ENCODE assay signal across 8 cellular contexts in genomic region chr2:70089946-70090523, GRCh38. TPM values are rescaled to one million over a fixed set of nuclear protein-coding genes. Genes with fewer than 3 reads are reported as not detected.
DNase-seq lines count a peak whose midpoint lies in the region; ATAC-seq and TF ChIP-seq lines count a peak whose summit lies in the region.

No MANE protein-coding gene starts in this region.

- WGBS in heart right ventricle, 2 donors = 57 to 59% methylated on average over 6 of the region's 6 CpGs
- no CpG with 5 or more reads among the region's 6 CpGs for WGBS in mesendoderm (ENCODE audit: extremely low coverage, insufficient coverage, low lambda C conversion rate)

- no peak overlapping the region for H2BK5ac ChIP-seq in mesendoderm (ENCODE audit: low read length)

- H3K9me3 ChIP-seq in heart right ventricle (no peaks in the 10 kb centered on the region), vagina (no peaks in the 10 kb centered on the region)

- H3K9ac ChIP-seq in mesendoderm (ENCODE audit: low read length) = peak overlapping the region; percentile 79

- intact Hi-C loops in heart right ventricle (cut with DNase I) (loop anchor here in 8 of 10 donors (1.0 to 5.0 kb wide), 6 partner anchors 32 to 178 kb away; partner anchors contain the start of gene MXD1 (in 2 of the 8)), left ventricle myocardium superior (cut with micrococcal nuclease) (loop anchor here (5.0 kb wide), 1 partner anchor 52 kb away; no protein-coding TSS in a partner anchor), vagina (cut with DNase I) (loop anchor here (5.0 kb wide), 1 partner anchor 178 kb away; no protein-coding TSS in a partner anchor)

- H3K27ac ChIP-seq in heart right ventricle = peak overlapping the region in 9 of 10 donors; percentile 99 to 100 (median 100)
- H3K27ac ChIP-seq in mesendoderm (ENCODE audit: low read depth, low read length) = peak overlapping the region; percentile 89
- H3K27ac ChIP-seq in vagina = peak overlapping the region; percentile 100

- no peak overlapping the region for H2BK15ac ChIP-seq in mesendoderm (replicated peaks; ENCODE audit: low read depth)

- H3K79me1 ChIP-seq in mesendoderm (ENCODE audit: low read length) = peaks cover 2% of the 10 kb centered on the region

- in situ Hi-C loops in astrocyte of the cerebellum (cut with HindIII; ENCODE audit: low sequenced_read_pairs) = loop anchor here (5.0 kb wide), 1 partner anchor 173 kb away; the partner anchor contains the start of gene MXD1

- H2BK120ac ChIP-seq in mesendoderm (ENCODE audit: low read depth, low read length) = no peak overlapping the region

- ATAC-seq in heart right ventricle (no peak), left ventricle myocardium superior (no peak), HG03378 (IDR thresholded peaks at IDR 0.05; ENCODE audit: unreplicated experiment) (no peak), HG03196 (IDR thresholded peaks at IDR 0.05; ENCODE audit: unreplicated experiment) (no peak)

- H3K4me1 ChIP-seq in heart right ventricle (peaks cover 2 to 56% (median 32%) of the 10 kb centered on the region in 9 donors), mesendoderm (ENCODE audit: control insufficient read depth, low read depth, low read length) (peaks cover 2% of the 10 kb centered on the region), vagina (peaks cover 46% of the 10 kb centered on the region)

- H3K36me3 ChIP-seq in heart right ventricle = peaks cover 0 to 19% (median 0%) of the 10 kb centered on the region in 9 donors
- H3K36me3 ChIP-seq in mesendoderm (ENCODE audit: control insufficient read depth, insufficient read depth, low read length) = no peaks in the 10 kb centered on the region
- H3K36me3 ChIP-seq in vagina = peaks cover 0 to 6% of the 10 kb centered on the region in 2 donors

- DNase-seq in heart right ventricle = no peak
- no peak for DNase-seq in left ventricle myocardium superior
- DNase-seq in astrocyte of the cerebellum (ENCODE audit: low read depth) = no peak
- peak; percentile 66 for DNase-seq in mesendoderm
- DNase-seq in vagina (ENCODE audit: extremely low spot score in 2 of 2) = no peak
- DNase-seq in DMS79 treated with DMSO at 0.1 percent for 48 hours (lab: John Stamatoyannopoulos, UW) = no peak

- no peak for TF ChIP-seq POLR2A in vagina (IDR thresholded peaks at IDR 0.05)

- H3K56ac ChIP-seq in mesendoderm (ENCODE audit: low read length) = peak overlapping the region; percentile 82

- TF ChIP-seq CTCF in heart right ventricle (IDR thresholded peaks at IDR 0.05) (no peak), astrocyte of the cerebellum (IDR thresholded peaks at IDR 0.05; ENCODE audit: low read depth, low read length, missing control alignments) (no peak), vagina (IDR thresholded peaks at IDR 0.05) (no peak)

- H3K4me2 ChIP-seq in mesendoderm (ENCODE audit: low read length) = peak overlapping the region; percentile 16

- H3K27me3 ChIP-seq in heart right ventricle = no peaks in the 10 kb centered on the region
- H3K27me3 ChIP-seq in mesendoderm (ENCODE audit: insufficient read depth, low read length, poor library complexity) = no peaks in the 10 kb centered on the region
- no peaks in the 10 kb centered on the region for H3K27me3 ChIP-seq in vagina

- H3K4ac ChIP-seq in mesendoderm (ENCODE audit: low read depth, low read length) = no peak overlapping the region

- no peak overlapping the region for H3K23ac ChIP-seq in mesendoderm (ENCODE audit: low read length)

- H3K79me2 ChIP-seq in mesendoderm (ENCODE audit: control insufficient read depth, insufficient read depth, low read length) = peaks cover 15% of the 10 kb centered on the region

- no peak overlapping the region for H4K5ac ChIP-seq in mesendoderm (ENCODE audit: low read length)

- no peak overlapping the region for H4K8ac ChIP-seq in mesendoderm (ENCODE audit: low read depth, low read length)

- no peak overlapping the region for H2AK5ac ChIP-seq in mesendoderm (ENCODE audit: low read length)

- no peak overlapping the region for H3K18ac ChIP-seq in mesendoderm (ENCODE audit: low read length)

- H3K4me3 ChIP-seq in heart right ventricle (peak overlapping the region in 9 of 10 donors; percentile 53 to 98 (median 84)), astrocyte of the cerebellum (ENCODE audit: low read depth, low read length) (peak overlapping the region; percentile 82), mesendoderm (ENCODE audit: low read length) (no peak overlapping the region), vagina (peak overlapping the region; percentile 91 to 97)

RNA-seq across cellular contexts. Expression of gene PCBP1, which starts 2.8 kb away (rescaled TPM):
- total RNA-seq in heart right ventricle (100 to 1,000 TPM; 197 to 275 (median 219) TPM), left ventricle myocardium superior (211 TPM), vagina (210 TPM)
- 100 to 1,000 TPM; 237 to 288 TPM for polyA plus RNA-seq in heart right ventricle
- polyA plus RNA-seq in mesendoderm (2013, experiment 1 of 2) = 485 TPM
- polyA plus RNA-seq in mesendoderm (2013, experiment 2 of 2) = 516 TPM
